In the genomic region with DNA sequence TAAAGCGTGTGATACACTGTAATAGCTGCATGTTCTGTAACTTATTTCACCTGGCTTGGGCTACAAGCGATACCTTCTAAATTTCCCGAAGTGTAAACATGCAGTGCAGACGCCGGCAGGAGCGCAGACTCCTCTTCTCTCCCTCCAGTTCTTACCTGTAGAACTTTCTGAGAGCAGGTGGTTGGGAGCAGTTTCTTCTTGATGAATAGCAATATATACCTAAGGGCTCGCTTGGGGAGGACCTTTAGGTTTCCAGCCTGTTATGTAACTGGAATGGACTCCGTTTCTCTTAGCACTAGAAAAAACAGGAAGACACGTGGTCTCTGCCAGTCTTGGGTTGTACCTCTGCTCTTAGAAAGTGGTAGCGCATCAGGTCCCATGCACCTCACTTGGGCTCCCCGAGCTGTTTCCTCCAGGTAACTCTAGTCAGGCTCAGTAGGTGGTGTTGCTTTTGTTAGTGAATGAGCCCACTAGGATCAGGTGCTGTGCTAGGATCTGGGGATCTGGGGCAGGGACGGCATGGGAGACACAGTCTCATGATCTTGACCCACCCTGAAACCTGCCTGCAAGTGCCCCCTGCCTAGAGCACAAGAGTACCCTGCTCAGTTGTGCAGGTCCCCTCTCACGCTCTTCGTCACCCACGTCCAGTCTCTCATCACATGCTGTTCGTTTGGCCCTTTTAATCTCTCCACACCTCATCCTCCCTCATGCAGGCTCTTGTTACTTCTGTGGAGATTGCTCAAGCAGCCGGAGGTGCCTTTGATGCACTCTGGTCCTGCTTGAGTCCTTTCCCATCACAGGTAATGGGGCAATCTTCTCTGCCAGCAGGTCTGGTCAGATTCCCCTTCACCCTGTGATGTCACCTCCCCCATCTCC, we compare ENCODE assay signal across 7 cellular contexts. TPM values are rescaled to one million over a fixed set of nuclear protein-coding genes. Genes with fewer than 3 reads are reported as not detected.
DNase-seq lines count a peak whose midpoint lies in the region; ATAC-seq and TF ChIP-seq lines count a peak whose summit lies in the region.

No MANE protein-coding gene starts in this region.

- TF ChIP-seq CTCF in esophagus muscularis mucosa (IDR thresholded peaks at IDR 0.05) (no peak), gastrocnemius medialis (IDR thresholded peaks at IDR 0.05 in 4 of 5, conservative IDR thresholded peaks at IDR 0.05 in 1 of 5) (no peak), GM10266 (IDR thresholded peaks at IDR 0.05; ENCODE audit: control insufficient read depth, insufficient read depth, low read depth, missing control alignments) (no peak)

- H3K36me3 ChIP-seq in HAP-1 (replicated peaks): peaks cover 6% of the 10 kb centered on the region
- peaks cover 4% of the 10 kb centered on the region; the same call in 1 of the 2 replicates for H3K36me3 ChIP-seq in SK-N-MC (ENCODE audit: insufficient read depth, low read length)
- no peaks in the 10 kb centered on the region for H3K36me3 ChIP-seq in esophagus muscularis mucosa
- no peaks in the 10 kb centered on the region for H3K36me3 ChIP-seq in gastrocnemius medialis

- DNase-seq in HAP-1 (ENCODE audit: low spot score in 2 of 2) (no peak), SK-N-MC (ENCODE audit: low read depth, low spot score) (no peak), esophagus muscularis mucosa (ENCODE audit: extremely low spot score) (peak; percentile 80), gastrocnemius medialis (peak in 1 of 2 donors; percentile 38), GM10266 (ENCODE audit: extremely low spot score) (no peak)
- DNase-seq in stimulated activated CD4-positive, alpha-beta T cell treated with anti-CD3 and anti-CD28 coated beads, Interleukin-4, amount 100 ng/mL, for 24 hours: no peak

- H3K4me1 ChIP-seq in HAP-1 (peaks cover 7% of the 10 kb centered on the region; the same call in 1 of the 2 replicates), esophagus muscularis mucosa (peaks cover 59 to 72% (median 72%) of the 10 kb centered on the region in 4 donors), gastrocnemius medialis (peaks cover 62 to 70% of the 10 kb centered on the region in 2 donors)

- H3K9me3 ChIP-seq in HAP-1 (no peaks in the 10 kb centered on the region), SK-N-MC (ENCODE audit: low read depth, low read length) (no peaks in the 10 kb centered on the region), esophagus muscularis mucosa (no peaks in the 10 kb centered on the region), gastrocnemius medialis (no peaks in the 10 kb centered on the region)

- TF ChIP-seq POLR2A in esophagus muscularis mucosa (IDR thresholded peaks at IDR 0.05; ENCODE audit: low read depth) (no peak), gastrocnemius medialis (IDR thresholded peaks at IDR 0.05) (peak; percentile 27 to 28)

- H3K27ac ChIP-seq in SK-N-MC (no peak overlapping the region), esophagus muscularis mucosa (replicated peaks in 1 of 4) (peak overlapping the region in 1 of 4 donors; percentile 10), gastrocnemius medialis (peak overlapping the region; percentile 41 to 95 (median 77))

- no peaks in the 10 kb centered on the region for H3K27me3 ChIP-seq in HAP-1 (ENCODE audit: low read depth)
- H3K27me3 ChIP-seq in esophagus muscularis mucosa: no peaks in the 10 kb centered on the region
- H3K27me3 ChIP-seq in gastrocnemius medialis: no peaks in the 10 kb centered on the region

- intact Hi-C loops in esophagus muscularis mucosa (cut with DNase I): no loop called here
- intact Hi-C loops in gastrocnemius medialis (cut with DNase I; ENCODE audit: low total_unique reads): loop anchor here (2.0 to 10.0 kb wide), 4 partner anchors 17 to 1291 kb away; partner anchors contain the start of genes ICE1 and MED10

- 53% methylated on average over 15 of the region's 17 CpGs for WGBS in esophagus muscularis mucosa

- peak overlapping the region; percentile 77 for H3K9ac ChIP-seq in SK-N-MC (ENCODE audit: insufficient read length)

- no peak for ATAC-seq in gastrocnemius medialis
- ATAC-seq in GM18867 (IDR thresholded peaks at IDR 0.05; ENCODE audit: unreplicated experiment): no peak

- in situ Hi-C loops in HAP-1 (cut with MboI; ENCODE audit: low sequenced_read_pairs) (loop anchor here (5.0 kb wide), 1 partner anchor 84 kb away; the partner anchor contains the start of genes NSUN2 and SRD5A1), gastrocnemius medialis (cut with MboI; ENCODE audit: low sequenced_read_pairs in 4 of 4) (loop anchor here in 1 of 4 donors (10.0 kb wide), 1 partner anchor 81 kb away; the partner anchor contains the start of genes NSUN2 and SRD5A1)

- TF ChIP-seq EP300 in esophagus muscularis mucosa (IDR thresholded peaks at IDR 0.05): no peak

- peak overlapping the region; percentile 53 for H3K4me3 ChIP-seq in HAP-1
- peak overlapping the region; percentile 85 for H3K4me3 ChIP-seq in SK-N-MC
- H3K4me3 ChIP-seq in esophagus muscularis mucosa: peak overlapping the region; percentile 71 to 85 (median 74)
- H3K4me3 ChIP-seq in gastrocnemius medialis: peak overlapping the region; percentile 58 to 78 (median 62)

RNA-seq across cellular contexts. Expression of gene TENT4A, which starts 2.8 kb away (rescaled TPM):
- total RNA-seq in esophagus muscularis mucosa: 10 to 100 TPM; 17.0 to 21.9 (median 20.1) TPM
- 10 to 100 TPM; 11.9 to 15.2 (median 12.7) TPM for total RNA-seq in gastrocnemius medialis
